14 cellular contexts compared by ENCODE assay signal in the genomic region with DNA sequence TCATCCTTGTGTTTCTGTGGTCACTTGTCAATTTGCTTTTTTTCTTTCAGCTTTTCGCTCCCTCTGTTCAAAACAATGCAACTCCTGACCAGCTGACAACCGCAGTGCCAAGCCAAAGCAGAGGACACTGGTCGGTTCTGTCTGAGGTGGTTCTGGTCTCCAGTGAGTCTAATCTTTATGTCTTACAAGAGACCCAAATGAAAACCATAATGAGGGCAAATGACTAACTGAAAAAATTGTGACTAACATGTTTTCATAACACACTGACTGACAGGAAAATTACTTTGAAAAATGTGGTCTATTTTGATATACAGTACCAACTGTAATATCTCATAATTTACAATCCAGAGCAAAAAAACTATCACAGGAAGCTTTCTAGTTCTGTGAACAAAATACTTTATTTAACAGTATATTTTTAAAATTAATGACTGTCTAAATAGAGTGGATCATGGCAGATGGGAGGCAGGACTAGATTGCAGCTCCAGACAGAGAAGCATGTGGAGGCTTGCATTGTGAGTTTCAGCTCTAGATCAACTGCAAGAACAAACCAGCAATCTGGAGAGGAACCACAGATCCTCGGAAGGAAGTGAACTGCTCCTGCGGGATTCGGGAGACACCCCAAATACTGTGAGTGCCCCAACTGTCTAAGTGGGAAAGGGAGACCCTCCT.
A peak's percentile ranks its signal among the peaks of the same experiment; 100 is the strongest.
DNase-seq lines count a peak whose midpoint lies in the region; ATAC-seq and TF ChIP-seq lines count a peak whose summit lies in the region.
"Had no signal": no experiment of that assay in that cellular context is flagged by ENCODE, and none has a peak within 500 bp of the region (broad histone marks: within the 10 kb centered on the region; RNA-seq: fewer than 3 reads in every experiment).

No MANE protein-coding gene starts in this region.

- H3K27ac Mint-ChIP-seq in H9: peak overlapping the region; percentile 88 to 97 (median 92); a peak in 6 of 7 replicates
- no peak overlapping the region for H3K27ac Mint-ChIP-seq in effector memory CD8-positive, alpha-beta T cell
- H3K27ac Mint-ChIP-seq: activated CD4-positive, alpha-beta T cell treated with anti-CD3 and anti-CD28 coated beads, Interleukin-2, amount 10 ng/mL, durations not matched to agents 7 days and 5 days; activated naive CD4-positive, alpha-beta T cell treated with anti-CD3 and anti-CD28 coated beads, Interleukin-2, amount 50 U/mL, for 24 hours had no signal

- peaks cover 0 to 4% of the 10 kb centered on the region in 2 experiments; a peak in 2 of 5 replicates for H3K9me3 Mint-ChIP-seq in H9
- no peaks in the 10 kb centered on the region for H3K9me3 Mint-ChIP-seq in effector memory CD8-positive, alpha-beta T cell
- H3K9me3 Mint-ChIP-seq: activated CD4-positive, alpha-beta T cell treated with anti-CD3 and anti-CD28 coated beads, Interleukin-2, amount 10 ng/mL, durations not matched to agents 7 days and 5 days; activated naive CD4-positive, alpha-beta T cell treated with anti-CD3 and anti-CD28 coated beads, Interleukin-2, amount 50 U/mL, for 24 hours had no signal

- H3K4ac ChIP-seq in H9 (ENCODE audit: low read depth, low read length): no peak overlapping the region

- in situ Hi-C loops in astrocyte of the spinal cord (cut with HindIII; ENCODE audit: low sequenced_read_pairs): no loop called here

- no peak overlapping the region for H4K8ac ChIP-seq in H9 (replicated peaks; ENCODE audit: insufficient read length, low read depth, low read length)

- no peaks in the 10 kb centered on the region for H3K79me1 ChIP-seq in H9 (ENCODE audit: insufficient read depth, low read depth, low read length, poor library complexity, severe bottlenecking)

- no peak overlapping the region for H2AK5ac ChIP-seq in H9 (ENCODE audit: insufficient read length, low read length)

- no peak overlapping the region for H3T11ph ChIP-seq in H9 (ENCODE audit: low read length)

- peaks cover 24 to 39% (median 38%) of the 10 kb centered on the region in 3 experiments; a peak in 6 of 7 replicates for H3K36me3 Mint-ChIP-seq in H9 (ENCODE audit: insufficient read depth in 1 of 3, low read depth in 3 of 3)
- H3K36me3 Mint-ChIP-seq in effector memory CD8-positive, alpha-beta T cell (ENCODE audit: insufficient read depth): peaks cover 11% of the 10 kb centered on the region

- TF ChIP-seq CTCF in H9 (conservative IDR thresholded peaks at IDR 0.05): no peak
- TF ChIP-seq CTCF in astrocyte of the spinal cord (IDR thresholded peaks at IDR 0.05; ENCODE audit: low read depth, low read length): no peak
- no peak for TF ChIP-seq CTCF in tibial nerve (IDR thresholded peaks at IDR 0.05)

- H3K23ac ChIP-seq in H9 (ENCODE audit: insufficient read length, low read depth, low read length): no peak overlapping the region

- H3K4me1 ChIP-seq in H9 (ENCODE audit: insufficient read depth, low read length) (no peaks in the 10 kb centered on the region; the same call in 1 of the 2 replicates), tibial nerve (peaks cover 0 to 6% (median 1%) of the 10 kb centered on the region in 4 donors)
- H3K4me1 ChIP-seq: psoas muscle, uterus had no signal

- no peak overlapping the region for H3K56ac ChIP-seq in H9 (ENCODE audit: insufficient read length, low read depth, low read length)

- no peak overlapping the region for H4K5ac ChIP-seq in H9 (ENCODE audit: insufficient read length, low read depth, low read length)

- no peak for TF ChIP-seq POLR2A in tibial nerve (IDR thresholded peaks at IDR 0.05)

- no peaks in the 10 kb centered on the region for H3K27me3 ChIP-seq in H9 (ENCODE audit: insufficient read depth, low read length)
- no peaks in the 10 kb centered on the region for H3K27me3 ChIP-seq in tibial nerve
- H3K27me3 ChIP-seq: uterus had no signal

- H4K20me1 ChIP-seq in H9 (ENCODE audit: control insufficient read depth, insufficient read depth, insufficient read length): no peaks in the 10 kb centered on the region

- H2AFZ ChIP-seq in H9 (ENCODE audit: low read length): no peak overlapping the region

- H2BK120ac ChIP-seq in H9 (ENCODE audit: low read depth, low read length, poor library complexity, severe bottlenecking): no peak overlapping the region

- DNase-seq in AG08395 (ENCODE audit: low spot score) (peak; percentile 33), H9 (no peak), astrocyte of the spinal cord (ENCODE audit: low read depth, low spot score) (peak; percentile 35), iris pigment epithelial cell (ENCODE audit: low read depth) (peak; percentile 58), tibial nerve (ENCODE audit: low spot score in 2 of 2) (no peak), cardiac septum (ENCODE audit: low spot score) (no peak), NCI-H2227 (lab: John Stamatoyannopoulos, UW; ENCODE audit: unreplicated experiment) (no peak)
- no peak for DNase-seq in effector memory CD8-positive, alpha-beta T cell
- DNase-seq: activated CD4-positive, alpha-beta T cell treated with anti-CD3 and anti-CD28 coated beads, Interleukin-2, amount 10 ng/mL, durations not matched to agents 7 days and 5 days; KBM-7; NCI-H2227 treated with DMSO at 0.1 percent for 48 hours; psoas muscle; uterus had no signal

- H3K14ac ChIP-seq in H9 (ENCODE audit: insufficient read depth, low read length): no peak overlapping the region

- H3K4me3 ChIP-seq in astrocyte of the spinal cord (ENCODE audit: low read depth, low read length) (no peak overlapping the region), tibial nerve (no peak overlapping the region)
- H3K4me3 ChIP-seq: psoas muscle, uterus had no signal

- H2BK12ac ChIP-seq in H9 (ENCODE audit: insufficient read length, low read depth, low read length): no peak overlapping the region

- H3K4me2 ChIP-seq in H9 (ENCODE audit: insufficient read depth, insufficient read length, low read length): no peak overlapping the region

- no peak overlapping the region for H3K9ac ChIP-seq in H9 (ENCODE audit: extremely low read depth, insufficient read length, low read length)

- no peaks in the 10 kb centered on the region for H3K79me2 ChIP-seq in H9 (ENCODE audit: insufficient read depth, low read length)

- H3K27ac ChIP-seq in H9 (ENCODE audit: insufficient read length, low read depth, low read length): no peak overlapping the region
- H3K27ac ChIP-seq in tibial nerve: no peak overlapping the region
- H3K27ac ChIP-seq: psoas muscle, uterus had no signal

- TF ChIP-seq EP300 in tibial nerve (IDR thresholded peaks at IDR 0.05): no peak

- no peaks in the 10 kb centered on the region for H3K23me2 ChIP-seq in H9 (ENCODE audit: insufficient read length, low read depth, low read length, poor library complexity, severe bottlenecking)

- no peaks in the 10 kb centered on the region for H3K27me3 Mint-ChIP-seq in H9 (ENCODE audit: low read depth)
- no peaks in the 10 kb centered on the region for H3K27me3 Mint-ChIP-seq in effector memory CD8-positive, alpha-beta T cell
- H3K27me3 Mint-ChIP-seq: activated CD4-positive, alpha-beta T cell treated with anti-CD3 and anti-CD28 coated beads, Interleukin-2, amount 10 ng/mL, durations not matched to agents 7 days and 5 days; activated naive CD4-positive, alpha-beta T cell treated with anti-CD3 and anti-CD28 coated beads, Interleukin-2, amount 50 U/mL, for 24 hours had no signal

- H4K91ac ChIP-seq in H9 (ENCODE audit: insufficient read length, low read depth, low read length): no peak overlapping the region

- no peak overlapping the region for H3K18ac ChIP-seq in H9 (ENCODE audit: insufficient read length, low read depth, low read length)

- no peak overlapping the region for H2BK15ac ChIP-seq in H9 (ENCODE audit: low read depth, low read length)

- no peak overlapping the region for H2BK5ac ChIP-seq in H9 (ENCODE audit: insufficient read length, low read length)

- H3K4me3 Mint-ChIP-seq in H9: peak overlapping the region in 1 of 2 experiments; percentile 26; a peak in 1 of 5 replicates
- no peak overlapping the region for H3K4me3 Mint-ChIP-seq in effector memory CD8-positive, alpha-beta T cell
- H3K4me3 Mint-ChIP-seq: activated CD4-positive, alpha-beta T cell treated with anti-CD3 and anti-CD28 coated beads, Interleukin-2, amount 10 ng/mL, durations not matched to agents 7 days and 5 days; activated naive CD4-positive, alpha-beta T cell treated with anti-CD3 and anti-CD28 coated beads, Interleukin-2, amount 50 U/mL, for 24 hours had no signal

- intact Hi-C loops in cardiac septum (cut with DNase I): no loop called here

- peaks cover 0 to 23% (median 0%) of the 10 kb centered on the region in 3 donors for H3K36me3 ChIP-seq in tibial nerve
- H3K36me3 ChIP-seq: uterus had no signal

- no peaks in the 10 kb centered on the region for H3K9me3 ChIP-seq in H9 (ENCODE audit: control insufficient read depth, low read depth, low read length)
- H3K9me3 ChIP-seq in tibial nerve: no peaks in the 10 kb centered on the region
- H3K9me3 ChIP-seq: psoas muscle, uterus had no signal

- WGBS in H9 (ENCODE audit: extremely low coverage, insufficient read length, low lambda C conversion rate): no CpG with 5 or more reads among the region's 6 CpGs
- 48 to 60% methylated on average over 6 of the region's 6 CpGs for WGBS in tibial nerve, 2 donors

- peaks cover 37 to 42% of the 10 kb centered on the region in 2 experiments for H3K4me1 Mint-ChIP-seq in H9
- H3K4me1 Mint-ChIP-seq in effector memory CD8-positive, alpha-beta T cell (ENCODE audit: low read depth in 2 of 2): peaks cover 0 to 2% of the 10 kb centered on the region in 2 donors

- no peak for ATAC-seq in effector memory CD8-positive, alpha-beta T cell (replicated peaks)
- ATAC-seq: psoas muscle had no signal

- no peak overlapping the region for H2BK20ac ChIP-seq in H9 (ENCODE audit: low read depth, low read length, poor library complexity, severe bottlenecking)

Comparison
In these comparisons a context has a peak if more than half of its experiments do, and no peak if none do; other contexts are left out.
1. DNase-seq: peak in AG08395 (single experiment), astrocyte of the spinal cord (single experiment) and iris pigment epithelial cell (single experiment); none in H9 (single experiment), tibial nerve (0 of 2), cardiac septum (single experiment), effector memory CD8-positive, alpha-beta T cell (0 of 3) and NCI-H2227 (single experiment).
2. H3K27ac Mint-ChIP-seq: peak in H9 (3 of 3); none in effector memory CD8-positive, alpha-beta T cell (0 of 2).